9 cellular contexts compared by ENCODE assay signal in genomic region chr6:36625161-36625919, GRCh38. TPM values are rescaled to one million over a fixed set of nuclear protein-coding genes. Genes with fewer than 3 reads are reported as not detected.
A peak's percentile ranks its signal among the peaks of the same experiment; 100 is the strongest.
DNase-seq lines count a peak whose midpoint lies in the region; ATAC-seq and TF ChIP-seq lines count a peak whose summit lies in the region.
"Had no signal": no experiment of that assay in that cellular context is flagged by ENCODE, and none has a peak within 500 bp of the region (broad histone marks: within the 10 kb centered on the region; RNA-seq: fewer than 3 reads in every experiment).

No MANE protein-coding gene starts in this region.

- TF ChIP-seq POLR2A in stomach (IDR thresholded peaks at IDR 0.05), result no peak

- no peak for TF ChIP-seq EP300 in stomach (IDR thresholded peaks at IDR 0.05)

- peaks cover 31% of the 10 kb centered on the region for H3K4me1 Mint-ChIP-seq in HFFc6 (ENCODE audit: low read depth)
- H3K4me1 Mint-ChIP-seq in activated T-cell treated with anti-CD3 and anti-CD28 coated beads, Interleukin-2, amount 50 U/mL, for 4 hours (ENCODE audit: low read depth), result peaks cover 16% of the 10 kb centered on the region

- no peaks in the 10 kb centered on the region for H3K9me3 Mint-ChIP-seq in HFFc6
- H3K9me3 Mint-ChIP-seq in activated T-cell treated with anti-CD3 and anti-CD28 coated beads, Interleukin-2, amount 50 U/mL, for 4 hours, result no peaks in the 10 kb centered on the region

- peak; percentile 23 to 35 for ATAC-seq in left cardiac atrium
- no peak for ATAC-seq in activated T-cell treated with anti-CD3 and anti-CD28 coated beads, Interleukin-2, amount 50 U/mL, for 4 hours
- no peak for ATAC-seq in GM18909 (IDR thresholded peaks at IDR 0.05; ENCODE audit: poor library complexity, unreplicated experiment)

- whole genome bisulfite sequencing in stomach, 5 donors, result 50 to 69% (median 58%) methylated on average over 5 of the region's 5 CpGs

- intact Hi-C loops in left cardiac atrium (cut with DNase I) (loop anchor here in 1 of 2 donors (2.0 to 10.0 kb wide), 2 partner anchors 55 to 129 kb away; no protein-coding TSS in a partner anchor), stomach (cut with DNase I; ENCODE audit: low total_unique reads) (loop anchor here (10.0 kb wide), 1 partner anchor 129 kb away; no protein-coding TSS in a partner anchor)

- H3K27ac Mint-ChIP-seq in HFFc6, result peak overlapping the region; percentile 61

- no peak overlapping the region for H3K4me3 ChIP-seq in stomach

- DNase-seq in HFFc6 (peak; percentile 42), NCI-H524 (lab: John Stamatoyannopoulos, UW) (peak; percentile 75 to 88), left cardiac atrium (no peak), stomach (peak; percentile 24)
- no peak for DNase-seq in activated T-cell treated with anti-CD3 and anti-CD28 coated beads, Interleukin-2, amount 50 U/mL, for 4 hours
- DNase-seq in effector CD4-positive, alpha-beta T cell, result no peak
- DNase-seq: erythroblast; stimulated activated naive CD4-positive, alpha-beta T cell had no signal

- H3K27ac ChIP-seq in stomach, result peak overlapping the region in 3 of 5 donors; percentile 9 to 66 (median 63)

- no peaks in the 10 kb centered on the region for H3K27me3 ChIP-seq in stomach

- H3K36me3 ChIP-seq in stomach, result no peaks in the 10 kb centered on the region

- H3K36me3 Mint-ChIP-seq in HFFc6 (ENCODE audit: low read depth), result no peaks in the 10 kb centered on the region
- no peaks in the 10 kb centered on the region for H3K36me3 Mint-ChIP-seq in activated T-cell treated with anti-CD3 and anti-CD28 coated beads, Interleukin-2, amount 50 U/mL, for 4 hours (ENCODE audit: insufficient read depth)

- TF ChIP-seq CTCF in HFFc6 (IDR thresholded peaks at IDR 0.05) (no peak), stomach (IDR thresholded peaks at IDR 0.05) (no peak)

- no peaks in the 10 kb centered on the region for H3K9me3 ChIP-seq in stomach

- peaks cover 3% of the 10 kb centered on the region; the same call in 1 of the 2 replicates for H3K27me3 Mint-ChIP-seq in HFFc6 (ENCODE audit: insufficient read depth)
- no peaks in the 10 kb centered on the region for H3K27me3 Mint-ChIP-seq in activated T-cell treated with anti-CD3 and anti-CD28 coated beads, Interleukin-2, amount 50 U/mL, for 4 hours (ENCODE audit: low read depth)

- H3K4me3 Mint-ChIP-seq in HFFc6, result peak overlapping the region; percentile 50
- no peak overlapping the region for H3K4me3 Mint-ChIP-seq in activated T-cell treated with anti-CD3 and anti-CD28 coated beads, Interleukin-2, amount 50 U/mL, for 4 hours

- peaks cover 28 to 59% (median 44%) of the 10 kb centered on the region in 4 donors for H3K4me1 ChIP-seq in stomach

RNA-seq across cellular contexts. Expression of gene SRSF3, which starts 31.2 kb away (rescaled TPM):
- 100 to 1,000 TPM; 257 to 368 (median 330) TPM for total RNA-seq in HFFc6 (2021; fragmentation: NEBNext Ultra II Directional; extraction: Animal tissue kit (Norgen Biotek cat#: 25700))
- total RNA-seq in left cardiac atrium, result 100 to 1,000 TPM; 128 to 201 TPM
- 100 to 1,000 TPM in 4 of 5 donors, 10 to 100 TPM in 1; 77.2 to 250 (median 145) TPM for total RNA-seq in stomach
- 100 to 1,000 TPM; 130 to 179 (median 146) TPM for polyA plus RNA-seq in stomach
- 100 to 1,000 TPM; 751 to 800 (median 779) TPM for total RNA-seq in activated T-cell treated with anti-CD3 and anti-CD28 coated beads, Interleukin-2, amount 50 U/mL, for 4 hours

RNA-seq across cellular contexts. Expression of gene CDKN1A, which starts 53.2 kb away (rescaled TPM):
- 100 to 1,000 TPM; 496 to 872 (median 617) TPM for total RNA-seq in HFFc6 (2021; fragmentation: NEBNext Ultra II Directional; extraction: Animal tissue kit (Norgen Biotek cat#: 25700))
- total RNA-seq in left cardiac atrium (10 to 100 TPM; 31.5 to 83.0 TPM), stomach (100 to 1,000 TPM in 1 of 5 donors, 10 to 100 TPM in 4; 41.4 to 116 (median 47.3) TPM)
- polyA plus RNA-seq in stomach, result 100 to 1,000 TPM in 1 of 3 donors, 10 to 100 TPM in 2; 36.5 to 118 (median 75.5) TPM
- 10 to 100 TPM; 23.2 to 42.0 (median 28.3) TPM for total RNA-seq in activated T-cell treated with anti-CD3 and anti-CD28 coated beads, Interleukin-2, amount 50 U/mL, for 4 hours

Comparison
In these comparisons a context has a peak if more than half of its experiments do, and no peak if none do; other contexts are left out.
1. DNase-seq: peak in HFFc6 (single experiment), NCI-H524 (2 of 2) and stomach (single experiment); none in left cardiac atrium (single experiment), activated T-cell treated with anti-CD3 and anti-CD28 coated beads, Interleukin-2, amount 50 U/mL, for 4 hours (single experiment) and effector CD4-positive, alpha-beta T cell (single experiment).
2. ATAC-seq: peak in left cardiac atrium (2 of 2); none in activated T-cell treated with anti-CD3 and anti-CD28 coated beads, Interleukin-2, amount 50 U/mL, for 4 hours (0 of 2) and GM18909 (single experiment).
3. RNA of gene CDKN1A, which starts 53.2 kb away (total RNA-seq): 496 to 872 TPM in HFFc6; 31.5 to 83.0 TPM in left cardiac atrium, 41.4 to 116 TPM in stomach and 23.2 to 42.0 TPM in activated T-cell treated with anti-CD3 and anti-CD28 coated beads, Interleukin-2, amount 50 U/mL, for 4 hours; every median in the first group is over 4 times any median in the second.